Comparison of ENCODE assay signal across 14 cellular contexts in the genomic region with DNA sequence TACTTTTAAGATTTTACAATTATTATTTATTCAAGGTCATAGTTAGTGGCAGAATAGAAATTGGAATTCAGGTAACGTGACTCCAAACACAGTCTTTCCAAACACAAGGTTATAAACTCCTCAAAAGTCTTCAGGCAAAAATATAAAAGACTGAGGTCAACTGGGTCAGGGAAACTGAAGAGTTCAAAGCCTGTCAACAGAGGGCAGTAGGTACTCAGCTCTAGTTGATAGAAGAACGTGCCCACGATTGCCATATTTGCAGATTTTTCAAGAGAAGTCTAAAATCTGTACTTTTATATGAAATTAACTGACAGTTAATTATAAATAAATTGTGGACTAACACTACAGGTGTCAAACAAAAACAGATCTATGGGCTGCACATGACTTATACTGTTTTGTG.
DNase-seq lines count a peak whose midpoint lies in the region; ATAC-seq and TF ChIP-seq lines count a peak whose summit lies in the region.
"Had no signal": no experiment of that assay in that cellular context is flagged by ENCODE, and none has a peak within 500 bp of the region (broad histone marks: within the 10 kb centered on the region; RNA-seq: fewer than 3 reads in every experiment).

No MANE protein-coding gene starts in this region.

- no peak for ATAC-seq in right lobe of liver
- ATAC-seq in HG02588 (IDR thresholded peaks at IDR 0.05; ENCODE audit: unreplicated experiment), result no peak
- ATAC-seq in GM21717 (IDR thresholded peaks at IDR 0.05; ENCODE audit: unreplicated experiment), result no peak
- ATAC-seq: Right ventricle myocardium inferior had no signal

- no peak overlapping the region for H3K27ac ChIP-seq in WERI-Rb-1
- H3K27ac ChIP-seq in right lobe of liver, result no peak overlapping the region
- H3K27ac ChIP-seq: adrenal gland, KMS-11 had no signal

- TF ChIP-seq POLR2A in right lobe of liver (IDR thresholded peaks at IDR 0.05), result no peak

- CTCF ChIA-PET in activated CD4-positive, alpha-beta memory T cell treated with anti-CD3 and anti-CD28 coated beads, Interleukin-2, amount 10 ng/mL, durations not matched to agents 7 days and 5 days (lab: Charles Lee), result interaction anchor here (1.4 to 1.7 kb wide), 2 partner anchors 17 to 101 kb away, joined by 3 read pairs; no protein-coding TSS in a partner anchor

- no peaks in the 10 kb centered on the region for H3K4me1 ChIP-seq in right lobe of liver

- H3K36me3 ChIP-seq in GM06990 (ENCODE audit: control insufficient read depth, insufficient read depth, low read length) (no peaks in the 10 kb centered on the region), WERI-Rb-1 (no peaks in the 10 kb centered on the region), right lobe of liver (no peaks in the 10 kb centered on the region)
- H3K36me3 ChIP-seq: adrenal gland had no signal

- no peak overlapping the region for H3K4me3 ChIP-seq in GM06990 (replicated peaks; ENCODE audit: low read depth, low read length)
- no peak overlapping the region for H3K4me3 ChIP-seq in LNCaP clone FGC (ENCODE audit: low read depth, low read length)
- no peak overlapping the region for H3K4me3 ChIP-seq in WERI-Rb-1 (ENCODE audit: low read depth, low read length)
- no peak overlapping the region for H3K4me3 ChIP-seq in right lobe of liver
- H3K4me3 ChIP-seq: adrenal gland had no signal

- H3K27me3 ChIP-seq in GM06990 (replicated peaks; ENCODE audit: control insufficient read depth, insufficient read depth, low read length), result no peaks in the 10 kb centered on the region
- no peaks in the 10 kb centered on the region for H3K27me3 ChIP-seq in WERI-Rb-1 (ENCODE audit: insufficient read depth, low read depth, severe bottlenecking)
- no peaks in the 10 kb centered on the region for H3K27me3 ChIP-seq in right lobe of liver
- H3K27me3 ChIP-seq: adrenal gland had no signal

- peak; percentile 56 for TF ChIP-seq CTCF in GM06990 (IDR thresholded peaks at IDR 0.05; ENCODE audit: insufficient read depth, low read length, poor library complexity, severe bottlenecking)
- TF ChIP-seq CTCF in LNCaP clone FGC (IDR thresholded peaks at IDR 0.05; ENCODE audit: control insufficient read depth, extremely low read depth, insufficient read depth), result peak; percentile 40
- TF ChIP-seq CTCF in WERI-Rb-1 (IDR thresholded peaks at IDR 0.05; ENCODE audit: low read depth, low read length), result peak; percentile 65
- TF ChIP-seq CTCF in right lobe of liver (IDR thresholded peaks at IDR 0.05), result peak in 3 of 4 donors; percentile 15 to 37 (median 18)

- no peak overlapping the region for H3K4me3 Mint-ChIP-seq in activated CD4-positive, alpha-beta memory T cell treated with anti-CD3 and anti-CD28 coated beads, Interleukin-2, amount 10 ng/mL, durations not matched to agents 7 days and 5 days

- no peak overlapping the region for H3K27ac Mint-ChIP-seq in activated CD4-positive, alpha-beta memory T cell treated with anti-CD3 and anti-CD28 coated beads, Interleukin-2, amount 10 ng/mL, durations not matched to agents 7 days and 5 days

- intact Hi-C loops in right lobe of liver (cut with DNase I), result no loop called here

- 89% methylated on average over 3 of the region's 3 CpGs for WGBS in right lobe of liver (ENCODE audit: insufficient coverage, low coverage, low lambda C conversion rate, missing lambda C conversion rate)

- POLR2A ChIA-PET in activated CD4-positive, alpha-beta memory T cell treated with anti-CD3 and anti-CD28 coated beads, Interleukin-2, amount 10 ng/mL, durations not matched to agents 7 days and 5 days (lab: Charles Lee), result no interaction called here

- no peaks in the 10 kb centered on the region for H3K36me3 Mint-ChIP-seq in activated CD4-positive, alpha-beta memory T cell treated with anti-CD3 and anti-CD28 coated beads, Interleukin-2, amount 10 ng/mL, durations not matched to agents 7 days and 5 days (ENCODE audit: low read depth)

- H3K9me3 ChIP-seq in WERI-Rb-1 (ENCODE audit: severe bottlenecking) (peaks cover 2% of the 10 kb centered on the region), right lobe of liver (no peaks in the 10 kb centered on the region)
- H3K9me3 ChIP-seq: adrenal gland had no signal

- DNase-seq in GM06990 (ENCODE audit: extremely low read depth, insufficient read length) (no peak), LNCaP clone FGC (ENCODE audit: low read depth) (no peak), WERI-Rb-1 (peak; percentile 36), right lobe of liver (no peak)
- no peak for DNase-seq in activated CD4-positive, alpha-beta memory T cell treated with anti-CD3 and anti-CD28 coated beads, Interleukin-2, amount 10 ng/mL, durations not matched to agents 7 days and 5 days
- DNase-seq in activated CD4-positive, CD25-positive, alpha-beta regulatory T cell (lab: John Stamatoyannopoulos, UW), result no peak
- DNase-seq: adrenal gland, DMS79, islet precursor cell, posterior cingulate gyrus had no signal

- H3K4me1 Mint-ChIP-seq in activated CD4-positive, alpha-beta memory T cell treated with anti-CD3 and anti-CD28 coated beads, Interleukin-2, amount 10 ng/mL, durations not matched to agents 7 days and 5 days, result no peaks in the 10 kb centered on the region

- H3K27me3 Mint-ChIP-seq in activated CD4-positive, alpha-beta memory T cell treated with anti-CD3 and anti-CD28 coated beads, Interleukin-2, amount 10 ng/mL, durations not matched to agents 7 days and 5 days, result no peaks in the 10 kb centered on the region

- no peaks in the 10 kb centered on the region for H3K9me3 Mint-ChIP-seq in activated CD4-positive, alpha-beta memory T cell treated with anti-CD3 and anti-CD28 coated beads, Interleukin-2, amount 10 ng/mL, durations not matched to agents 7 days and 5 days
